In genomic region chr11:116224154-116224888, GRCh38 we compare ENCODE assay signal across 8 cellular contexts.
DNase-seq lines count a peak whose midpoint lies in the region; ATAC-seq, FAIRE-seq and TF ChIP-seq lines count a peak whose summit lies in the region.

No MANE protein-coding gene starts in this region.

- H3K4me3 Mint-ChIP-seq in activated CD8-positive, alpha-beta memory T cell treated with anti-CD3 and anti-CD28 coated beads, Interleukin-2, amount 10 ng/mL, durations not matched to agents 7 days and 5 days, result no peak overlapping the region

- peak; percentile 75 for DNase-seq in BE2C
- DNase-seq in GM19239 (ENCODE audit: insufficient read length, low spot score), result peak; percentile 26
- DNase-seq in NCI-H2171 treated with DMSO at 0.1 percent for 48 hours (lab: John Stamatoyannopoulos, UW), result peak; percentile 84
- DNase-seq in activated CD8-positive, alpha-beta memory T cell treated with anti-CD3 and anti-CD28 coated beads, Interleukin-2, amount 10 ng/mL, durations not matched to agents 7 days and 5 days, result peak; percentile 45
- DNase-seq in foreskin melanocyte, result peak; percentile 8
- peak; percentile 45 for DNase-seq in pons (ENCODE audit: low spot score)
- no peak for DNase-seq in GDM1 (lab: John Stamatoyannopoulos, UW)

- no peaks in the 10 kb centered on the region for H3K9me3 ChIP-seq in BE2C

- H3K4me1 ChIP-seq in BE2C, result peaks cover 19% of the 10 kb centered on the region

- H3K27me3 Mint-ChIP-seq in activated CD8-positive, alpha-beta memory T cell treated with anti-CD3 and anti-CD28 coated beads, Interleukin-2, amount 10 ng/mL, durations not matched to agents 7 days and 5 days, result no peaks in the 10 kb centered on the region

- no peaks in the 10 kb centered on the region for H3K9me3 Mint-ChIP-seq in activated CD8-positive, alpha-beta memory T cell treated with anti-CD3 and anti-CD28 coated beads, Interleukin-2, amount 10 ng/mL, durations not matched to agents 7 days and 5 days (ENCODE audit: low read depth)

- no peaks in the 10 kb centered on the region for H3K36me3 Mint-ChIP-seq in activated CD8-positive, alpha-beta memory T cell treated with anti-CD3 and anti-CD28 coated beads, Interleukin-2, amount 10 ng/mL, durations not matched to agents 7 days and 5 days

- CTCF ChIA-PET in activated CD8-positive, alpha-beta memory T cell treated with anti-CD3 and anti-CD28 coated beads, Interleukin-2, amount 10 ng/mL, durations not matched to agents 7 days and 5 days (lab: Charles Lee), result interaction anchor here (1.1 to 1.4 kb wide), 2 partner anchors 9 to 17 kb away, joined by 4 read pairs; no protein-coding TSS in a partner anchor

- ATAC-seq in activated CD8-positive, alpha-beta memory T cell treated with anti-CD3 and anti-CD28 coated beads, Interleukin-2, amount 10 ng/mL, durations not matched to agents 7 days and 5 days, result peak; percentile 42
- ATAC-seq in GM21447 (IDR thresholded peaks at IDR 0.05; ENCODE audit: unreplicated experiment), result no peak

- H3K27me3 ChIP-seq in BE2C, result no peaks in the 10 kb centered on the region

- H3K27ac Mint-ChIP-seq in activated CD8-positive, alpha-beta memory T cell treated with anti-CD3 and anti-CD28 coated beads, Interleukin-2, amount 10 ng/mL, durations not matched to agents 7 days and 5 days, result no peak overlapping the region

- FAIRE-seq in GM19239 (lab: Jason Lieb, UNC), result peak; percentile 62

- peak overlapping the region; percentile 53 for H3K4me3 ChIP-seq in BE2C (ENCODE audit: low read depth, low read length)

- H3K36me3 ChIP-seq in BE2C, result no peaks in the 10 kb centered on the region

- TF ChIP-seq CTCF in BE2C (IDR thresholded peaks at IDR 0.05; ENCODE audit: low read depth, low read length), result peak; percentile 88

- no peaks in the 10 kb centered on the region for H3K4me1 Mint-ChIP-seq in activated CD8-positive, alpha-beta memory T cell treated with anti-CD3 and anti-CD28 coated beads, Interleukin-2, amount 10 ng/mL, durations not matched to agents 7 days and 5 days
